1 cellular context compared by ENCODE assay signal in genomic region chr11:8728566-8728965, GRCh38.
TF ChIP-seq lines count a peak whose summit lies in the region.

No MANE protein-coding gene starts in this region.

TF ChIP-seq in GM23338, 12 proteins besides CTCF, POLR2A, EP300 and RAD21 (continued from another document):
- TF ChIP-seq REST (IDR thresholded peaks at IDR 0.05; ENCODE audit: unreplicated experiment) (no peak), ZNF462 (CRISPR knock-in tag; IDR thresholded peaks at IDR 0.05) (no peak)
